In the genomic region with DNA sequence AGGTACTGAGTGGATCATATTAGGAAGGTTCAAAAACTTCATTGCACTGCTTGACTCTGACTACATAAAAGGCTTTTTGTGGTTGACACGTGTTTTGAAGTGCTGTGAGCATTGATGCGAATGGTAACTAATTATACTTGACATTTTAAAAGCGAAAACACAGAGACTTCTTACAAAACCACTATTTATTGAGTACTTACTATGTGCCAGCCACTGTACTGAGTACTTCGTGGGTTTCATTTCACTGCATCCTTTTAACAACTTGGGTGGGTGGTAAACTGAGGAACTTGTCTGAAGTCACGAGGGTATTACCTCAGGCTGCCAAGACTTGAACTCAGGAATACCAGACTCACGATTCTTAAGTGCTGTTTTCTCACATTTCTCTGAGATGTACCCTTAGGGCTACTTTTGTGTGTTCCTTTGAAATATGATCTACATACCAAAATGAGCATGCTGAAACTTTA, we compare ENCODE assay signal across 16 cellular contexts. TPM values are rescaled to one million over a fixed set of nuclear protein-coding genes. Genes with fewer than 3 reads are reported as not detected.
DNase-seq lines count a peak whose midpoint lies in the region; ATAC-seq and TF ChIP-seq lines count a peak whose summit lies in the region.
"Had no signal": no experiment of that assay in that cellular context is flagged by ENCODE, and none has a peak within 500 bp of the region (broad histone marks: within the 10 kb centered on the region; RNA-seq: fewer than 3 reads in every experiment).

No MANE protein-coding gene starts in this region.

- no peaks in the 10 kb centered on the region for H3K9me2 ChIP-seq in DOHH2 (replicated peaks; ENCODE audit: control insufficient read depth, low read length)

- TF ChIP-seq CTCF in DOHH2 (IDR thresholded peaks at IDR 0.05; ENCODE audit: low read depth, low read length, poor library complexity, severe bottlenecking), result no peak
- TF ChIP-seq CTCF in ascending aorta (IDR thresholded peaks at IDR 0.05), result no peak

- H3K27ac ChIP-seq in DOHH2 (ENCODE audit: low read depth, low read length), result peak overlapping the region; percentile 57
- H3K27ac ChIP-seq in cingulate gyrus (ENCODE audit: low read depth, low read length), result peak overlapping the region; percentile 76
- H3K27ac ChIP-seq in ascending aorta, result no peak overlapping the region
- H3K27ac ChIP-seq: BLaER1 treated with 17β-estradiol and CSF1 and Interleukin-3, amounts not matched to agents 10 nM and 100 nM; coronary artery; neural progenitor cell; PC-9 had no signal

- no peak for DNase-seq in H4 (ENCODE audit: low spot score)
- no peak for DNase-seq in ascending aorta (ENCODE audit: low spot score in 2 of 2)
- no peak for DNase-seq in COR-L47 (lab: John Stamatoyannopoulos, UW)
- DNase-seq: activated T-cell treated with anti-CD3 and anti-CD28 coated beads, Interleukin-2, amount 50 U/mL, for 1 hour; foreskin fibroblast; kidney glomerular epithelial cell; NCI-H1417 treated with DMSO at 0.1 percent for 48 hours; PC-9 had no signal

- intact Hi-C loops in ascending aorta (cut with DNase I), result no loop called here

- H3K4me3 ChIP-seq in DOHH2 (ENCODE audit: low read length) (peak overlapping the region; percentile 34), ascending aorta (no peak overlapping the region)
- H3K4me3 ChIP-seq: BLaER1 treated with 17β-estradiol and CSF1 and Interleukin-3, amounts not matched to agents 10 nM and 100 nM; coronary artery; neural progenitor cell; PC-9 had no signal

- no peaks in the 10 kb centered on the region for H3K9me3 ChIP-seq in DOHH2 (ENCODE audit: control insufficient read depth, insufficient read depth, low read length)
- H3K9me3 ChIP-seq in ascending aorta, result no peaks in the 10 kb centered on the region
- H3K9me3 ChIP-seq: BLaER1 treated with 17β-estradiol and CSF1 and Interleukin-3, amounts not matched to agents 10 nM and 100 nM had no signal

- peak overlapping the region; percentile 65 for H3K4me2 ChIP-seq in DOHH2 (ENCODE audit: low read length)
- H3K4me2 ChIP-seq: neural progenitor cell, PC-9 had no signal

- H3K4me1 ChIP-seq in DOHH2 (ENCODE audit: control insufficient read depth, low read length) (peaks cover 42% of the 10 kb centered on the region), ascending aorta (no peaks in the 10 kb centered on the region)

- peak; percentile 57 for ATAC-seq in GM19328 (IDR thresholded peaks at IDR 0.05; ENCODE audit: unreplicated experiment)
- peak; percentile 50 for ATAC-seq in HG03196 (IDR thresholded peaks at IDR 0.05; ENCODE audit: unreplicated experiment)
- no peak for ATAC-seq in HG03354 (IDR thresholded peaks at IDR 0.05; ENCODE audit: poor library complexity, severe bottlenecking, unreplicated experiment)

- 0 out of 2 replicates have a peak, but pooled peaks cover 2% of the 10 kb centered on the region for H3F3A ChIP-seq in DOHH2 (ENCODE audit: control insufficient read depth, insufficient read depth)

- H4K20me1 ChIP-seq in DOHH2 (ENCODE audit: control insufficient read depth, insufficient read depth, low read depth, low read length), result no peaks in the 10 kb centered on the region
- H4K20me1 ChIP-seq: BLaER1 treated with 17β-estradiol and CSF1 and Interleukin-3, amounts not matched to agents 10 nM and 100 nM had no signal

- H3K27me3 ChIP-seq in DOHH2 (ENCODE audit: control insufficient read depth, low read length) (no peaks in the 10 kb centered on the region), ascending aorta (no peaks in the 10 kb centered on the region)
- H3K27me3 ChIP-seq: BLaER1 treated with 17β-estradiol and CSF1 and Interleukin-3, amounts not matched to agents 10 nM and 100 nM; neural progenitor cell had no signal

- no peaks in the 10 kb centered on the region for H3K79me2 ChIP-seq in DOHH2 (ENCODE audit: control insufficient read depth, low read length)

- H3K36me3 ChIP-seq in DOHH2 (ENCODE audit: control insufficient read depth, low read length), result no peaks in the 10 kb centered on the region
- H3K36me3 ChIP-seq in ascending aorta, result peaks cover 0 to 4% of the 10 kb centered on the region in 2 donors
- H3K36me3 ChIP-seq: BLaER1 treated with 17β-estradiol and CSF1 and Interleukin-3, amounts not matched to agents 10 nM and 100 nM; neural progenitor cell had no signal

RNA-seq across cellular contexts. Expression of a gene that starts 45.3 kb away (rescaled TPM):
- total RNA-seq in H4 (2014; rRNA removed; shearing (Covaris generic)), result 18.4 and 30.0 TPM in 2 replicates
- total RNA-seq in ascending aorta, result 8.2 TPM

Comparison
In these comparisons a context has a peak if more than half of its experiments do, and no peak if none do; other contexts are left out.
1. H3K27ac ChIP-seq: peak in DOHH2 (single experiment) and cingulate gyrus (single experiment); none in ascending aorta (0 of 2).